26 cellular contexts compared by ENCODE assay signal in the genomic region with DNA sequence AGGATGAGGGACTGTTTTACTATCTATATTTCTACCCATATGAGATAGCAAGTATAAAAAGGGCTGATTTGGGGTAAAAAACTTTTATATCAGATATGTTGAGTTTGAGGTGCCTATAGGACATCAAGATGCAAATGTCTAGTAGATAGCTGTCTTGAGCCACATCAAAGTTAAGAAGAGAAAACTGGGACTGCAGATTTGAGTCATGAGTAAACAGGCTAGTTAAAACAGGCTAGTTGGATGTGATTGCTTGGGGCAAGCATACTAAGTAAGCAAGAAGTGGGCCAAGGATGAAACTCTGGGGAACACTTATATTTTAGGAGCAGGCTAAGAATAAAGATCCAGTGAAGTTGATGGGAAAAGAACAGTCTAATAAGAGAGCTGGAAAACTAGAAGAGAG. TPM values are rescaled to one million over a fixed set of nuclear protein-coding genes. Genes with fewer than 3 reads are reported as not detected.
DNase-seq lines count a peak whose midpoint lies in the region; ATAC-seq lines count a peak whose summit lies in the region.
"Had no signal": no experiment of that assay in that cellular context is flagged by ENCODE, and none has a peak within 500 bp of the region (broad histone marks: within the 10 kb centered on the region; RNA-seq: fewer than 3 reads in every experiment).

No MANE protein-coding gene starts in this region.

- no peaks in the 10 kb centered on the region for H3K9me3 ChIP-seq in T-helper 17 cell (ENCODE audit: control insufficient read depth, low read length, poor library complexity, severe bottlenecking)
- H3K9me3 ChIP-seq: ascending aorta, BLaER1 had no signal

- peaks cover 62% of the 10 kb centered on the region for H3K4me1 Mint-ChIP-seq in activated naive CD8-positive, alpha-beta T cell (ENCODE audit: low read depth)
- peaks cover 39% of the 10 kb centered on the region for H3K4me1 Mint-ChIP-seq in activated naive CD8-positive, alpha-beta T cell treated with anti-CD3 and anti-CD28 coated beads for 36 hours
- H3K4me1 Mint-ChIP-seq in T-helper 17 cell = peaks cover 30% of the 10 kb centered on the region
- peaks cover 61 to 83% of the 10 kb centered on the region in 2 donors for H3K4me1 Mint-ChIP-seq in immature natural killer cell
- H3K4me1 Mint-ChIP-seq in stimulated activated naive B cell treated with anti-CD40 and anti-IgM and Interleukin-4, amounts not matched to agents 10 μg/mL and 1 μg/mL and 100 μg/mL, for 72 hours = peaks cover 15 to 50% of the 10 kb centered on the region in 2 donors

- no peak for DNase-seq in activated naive CD8-positive, alpha-beta T cell treated with anti-CD3 and anti-CD28 coated beads for 36 hours
- no peak for DNase-seq in T-helper 17 cell
- no peak for DNase-seq in immature natural killer cell
- DNase-seq in stimulated activated naive B cell treated with anti-CD40 and anti-IgM and Interleukin-4, amounts not matched to agents 10 μg/mL and 1 μg/mL and 100 μg/mL, for 72 hours = no peak
- no peak for DNase-seq in anterior cingulate cortex (lab: John Stamatoyannopoulos, UW)
- no peak for DNase-seq in sciatic nerve (ENCODE audit: low spot score)
- DNase-seq: activated CD4-positive, alpha-beta T cell treated with anti-CD3 and anti-CD28 coated beads for 4 hours; activated CD8-positive, alpha-beta memory T cell treated with anti-CD3 and anti-CD28 coated beads, Interleukin-2, amount 50 U/mL, for 4 hours; cerebellar nuclear complex; erythroblast; hippocampal formation; NCI-H1417; NCI-H2107; NCI-H446 treated with DMSO at 0.1 percent for 48 hours; occipital lobe; PC-3; SHP77; stimulated activated CD4-positive, alpha-beta T cell treated with anti-CD3 and anti-CD28 coated beads, Interleukin-4, amount 100 ng/mL, for 1 hour had no signal

- peaks cover 20% of the 10 kb centered on the region for H3K36me3 Mint-ChIP-seq in activated naive CD8-positive, alpha-beta T cell
- H3K36me3 Mint-ChIP-seq in activated naive CD8-positive, alpha-beta T cell treated with anti-CD3 and anti-CD28 coated beads for 36 hours = peaks cover 19% of the 10 kb centered on the region
- peaks cover 15% of the 10 kb centered on the region for H3K36me3 Mint-ChIP-seq in T-helper 17 cell (ENCODE audit: low read depth)
- H3K36me3 Mint-ChIP-seq in immature natural killer cell = peaks cover 7 to 15% (median 8%) of the 10 kb centered on the region in 3 donors
- H3K36me3 Mint-ChIP-seq in stimulated activated naive B cell treated with anti-CD40 and anti-IgM and Interleukin-4, amounts not matched to agents 10 μg/mL and 1 μg/mL and 100 μg/mL, for 72 hours = peaks cover 26 to 34% of the 10 kb centered on the region in 2 donors

- H3K27ac Mint-ChIP-seq in activated naive CD8-positive, alpha-beta T cell = no peak overlapping the region
- no peak overlapping the region for H3K27ac Mint-ChIP-seq in activated naive CD8-positive, alpha-beta T cell treated with anti-CD3 and anti-CD28 coated beads for 36 hours
- H3K27ac Mint-ChIP-seq in T-helper 17 cell = peak overlapping the region; percentile 0
- peak overlapping the region in 3 of 6 donors; percentile 1 to 22 (median 8) for H3K27ac Mint-ChIP-seq in immature natural killer cell
- no peak overlapping the region for H3K27ac Mint-ChIP-seq in stimulated activated naive B cell treated with anti-CD40 and anti-IgM and Interleukin-4, amounts not matched to agents 10 μg/mL and 1 μg/mL and 100 μg/mL, for 72 hours
- H3K27ac Mint-ChIP-seq: GM23338; stimulated activated naive CD8-positive, alpha-beta T cell treated with anti-CD3 and anti-CD28 coated beads, Interleukin-15, Interleukin-2, amounts not matched to agents 100 ng/mL and 50 ng/mL, for 24 hours had no signal

- intact Hi-C loops in sciatic nerve (cut with DNase I) = no loop called here

- ATAC-seq in T-helper 17 cell (no peak), sciatic nerve (no peak), HG02938 (IDR thresholded peaks at IDR 0.05; ENCODE audit: unreplicated experiment) (no peak)
- ATAC-seq in stimulated activated naive B cell treated with anti-CD40 and anti-IgM and Interleukin-4, amounts not matched to agents 10 μg/mL and 1 μg/mL and 100 μg/mL, for 72 hours (replicated peaks) = no peak
- ATAC-seq: foreskin keratinocyte, GM23338, PC-3 had no signal

- peak overlapping the region; percentile 28 for H3K4me3 Mint-ChIP-seq in activated naive CD8-positive, alpha-beta T cell
- H3K4me3 Mint-ChIP-seq in activated naive CD8-positive, alpha-beta T cell treated with anti-CD3 and anti-CD28 coated beads for 36 hours = no peak overlapping the region
- H3K4me3 Mint-ChIP-seq in T-helper 17 cell (peak overlapping the region; percentile 43), immature natural killer cell (peak overlapping the region in 3 of 5 donors; percentile 5 to 20 (median 5))
- H3K4me3 Mint-ChIP-seq in stimulated activated naive B cell treated with anti-CD40 and anti-IgM and Interleukin-4, amounts not matched to agents 10 μg/mL and 1 μg/mL and 100 μg/mL, for 72 hours = no peak overlapping the region
- H3K4me3 Mint-ChIP-seq: GM23338; stimulated activated naive CD8-positive, alpha-beta T cell treated with anti-CD3 and anti-CD28 coated beads, Interleukin-15, Interleukin-2, amounts not matched to agents 100 ng/mL and 50 ng/mL, for 24 hours had no signal

- H3K9me3 Mint-ChIP-seq in activated naive CD8-positive, alpha-beta T cell (ENCODE audit: low read depth) = no peaks in the 10 kb centered on the region
- H3K9me3 Mint-ChIP-seq in activated naive CD8-positive, alpha-beta T cell treated with anti-CD3 and anti-CD28 coated beads for 36 hours = no peaks in the 10 kb centered on the region
- no peaks in the 10 kb centered on the region for H3K9me3 Mint-ChIP-seq in immature natural killer cell
- peaks cover 6 to 8% of the 10 kb centered on the region in 2 donors for H3K9me3 Mint-ChIP-seq in stimulated activated naive B cell treated with anti-CD40 and anti-IgM and Interleukin-4, amounts not matched to agents 10 μg/mL and 1 μg/mL and 100 μg/mL, for 72 hours
- H3K9me3 Mint-ChIP-seq: GM23338; stimulated activated naive CD8-positive, alpha-beta T cell treated with anti-CD3 and anti-CD28 coated beads, Interleukin-15, Interleukin-2, amounts not matched to agents 100 ng/mL and 50 ng/mL, for 24 hours had no signal

- no peaks in the 10 kb centered on the region for H3K27me3 Mint-ChIP-seq in activated naive CD8-positive, alpha-beta T cell
- no peaks in the 10 kb centered on the region for H3K27me3 Mint-ChIP-seq in activated naive CD8-positive, alpha-beta T cell treated with anti-CD3 and anti-CD28 coated beads for 36 hours
- H3K27me3 Mint-ChIP-seq in T-helper 17 cell = no peaks in the 10 kb centered on the region
- H3K27me3 Mint-ChIP-seq in immature natural killer cell (ENCODE audit: low read depth in 3 of 3) = peaks cover 3 to 4% (median 3%) of the 10 kb centered on the region in 3 donors
- H3K27me3 Mint-ChIP-seq in stimulated activated naive B cell treated with anti-CD40 and anti-IgM and Interleukin-4, amounts not matched to agents 10 μg/mL and 1 μg/mL and 100 μg/mL, for 72 hours = no peaks in the 10 kb centered on the region
- H3K27me3 Mint-ChIP-seq: stimulated activated naive CD8-positive, alpha-beta T cell treated with anti-CD3 and anti-CD28 coated beads, Interleukin-15, Interleukin-2, amounts not matched to agents 100 ng/mL and 50 ng/mL, for 24 hours had no signal

RNA-seq across cellular contexts. Expression of gene SCRN3, which starts 2.8 kb away (rescaled TPM):
- 10 to 100 TPM; 12.9 to 15.9 TPM for total RNA-seq in activated naive CD8-positive, alpha-beta T cell treated with anti-CD3 and anti-CD28 coated beads for 36 hours
- total RNA-seq in T-helper 17 cell (10 to 100 TPM in 1 of 2 donors, 1 to 10 TPM in 1; 8.5 to 11.6 TPM), sciatic nerve (25.0 TPM)
- polyA plus RNA-seq in immature natural killer cell = 10 to 100 TPM in 1 of 3 donors, 1 to 10 TPM in 2; 5.8 to 13.6 (median 9.1) TPM

RNA-seq across cellular contexts. Expression of gene SP9, which starts 58.0 kb away (rescaled TPM):
- total RNA-seq in activated naive CD8-positive, alpha-beta T cell treated with anti-CD3 and anti-CD28 coated beads for 36 hours = not detected
- total RNA-seq in T-helper 17 cell (not detected), sciatic nerve (not detected)
- not detected for polyA plus RNA-seq in immature natural killer cell
- total RNA-seq: ascending aorta, foreskin keratinocyte, mucosa of gallbladder, PC-3 had no signal
- polyA plus RNA-seq: foreskin keratinocyte, GM23338 had no signal

Comparison
In these comparisons a context has a peak if more than half of its experiments do, and no peak if none do; other contexts are left out.
1. H3K4me3 Mint-ChIP-seq: peak in activated naive CD8-positive, alpha-beta T cell (single experiment), T-helper 17 cell (single experiment) and immature natural killer cell (3 of 5); none in activated naive CD8-positive, alpha-beta T cell treated with anti-CD3 and anti-CD28 coated beads for 36 hours (single experiment) and stimulated activated naive B cell treated with anti-CD40 and anti-IgM and Interleukin-4, amounts not matched to agents 10 μg/mL and 1 μg/mL and 100 μg/mL, for 72 hours (0 of 2).